Comparison of ENCODE assay signal across 16 cellular contexts in genomic region chr3:9204253-9205005, GRCh38. TPM values are rescaled to one million over a fixed set of nuclear protein-coding genes. Genes with fewer than 3 reads are reported as not detected.
DNase-seq lines count a peak whose midpoint lies in the region; ATAC-seq, FAIRE-seq and TF ChIP-seq lines count a peak whose summit lies in the region.
"Had no signal": no experiment of that assay in that cellular context is flagged by ENCODE, and none has a peak within 500 bp of the region (broad histone marks: within the 10 kb centered on the region; RNA-seq: fewer than 3 reads in every experiment).

No MANE protein-coding gene starts in this region.

- H3K9me3 Mint-ChIP-seq in astrocyte (ENCODE audit: unreplicated experiment) (peaks cover 2% of the 10 kb centered on the region), progenitor cell of endocrine pancreas (ENCODE audit: low read depth) (no peaks in the 10 kb centered on the region), Calu3 (ENCODE audit: low read depth, unreplicated experiment) (no peaks in the 10 kb centered on the region)
- H3K9me3 Mint-ChIP-seq: natural killer cell treated with Interleukin-12 subunit alpha and Interleukin-12 subunit beta and Interleukin-15 and Interleukin-18, amount 100 ng/mL, for 72 hours had no signal

- H3K36me3 ChIP-seq in H7 (replicated peaks; ENCODE audit: control insufficient read depth, insufficient read depth, low read length): no peaks in the 10 kb centered on the region
- no peaks in the 10 kb centered on the region for H3K36me3 ChIP-seq in astrocyte (ENCODE audit: insufficient read depth, low read length)
- no peaks in the 10 kb centered on the region for H3K36me3 ChIP-seq in Peyer's patch
- H3K36me3 ChIP-seq: gastrocnemius medialis, transverse colon had no signal

- peaks cover 12% of the 10 kb centered on the region for H3K27me3 Mint-ChIP-seq in astrocyte (ENCODE audit: low read depth, unreplicated experiment)
- H3K27me3 Mint-ChIP-seq in progenitor cell of endocrine pancreas: no peaks in the 10 kb centered on the region
- peaks cover 16% of the 10 kb centered on the region for H3K27me3 Mint-ChIP-seq in Calu3 (ENCODE audit: unreplicated experiment)

- no peaks in the 10 kb centered on the region for H3K79me2 ChIP-seq in astrocyte (ENCODE audit: insufficient read depth, low read length)

- H3K4me1 Mint-ChIP-seq in astrocyte (ENCODE audit: low read depth, unreplicated experiment) (no peaks in the 10 kb centered on the region), progenitor cell of endocrine pancreas (ENCODE audit: low read depth) (peaks cover 23% of the 10 kb centered on the region), Calu3 (ENCODE audit: low read depth, unreplicated experiment) (no peaks in the 10 kb centered on the region)

- H4K20me1 ChIP-seq in astrocyte (ENCODE audit: insufficient read depth, low read length): no peaks in the 10 kb centered on the region

- TF ChIP-seq CTCF in astrocyte (IDR thresholded peaks at IDR 0.05; ENCODE audit: insufficient read depth, low read depth, low read length): no peak
- TF ChIP-seq CTCF in progenitor cell of endocrine pancreas (IDR thresholded peaks at IDR 0.05; ENCODE audit: unreplicated experiment): no peak
- no peak for TF ChIP-seq CTCF in Peyer's patch (IDR thresholded peaks at IDR 0.05)
- TF ChIP-seq CTCF in Calu3 (IDR thresholded peaks at IDR 0.05; ENCODE audit: unreplicated experiment): no peak

- H3K4me3 ChIP-seq in H7 (ENCODE audit: insufficient read depth, low read depth, low read length): no peak overlapping the region
- no peak overlapping the region for H3K4me3 ChIP-seq in astrocyte (ENCODE audit: insufficient read depth, low read depth, low read length)
- H3K4me3 ChIP-seq in Peyer's patch: no peak overlapping the region
- H3K4me3 ChIP-seq: gastrocnemius medialis, SK-N-MC, transverse colon had no signal

- no TSS peak for BruUV-seq in Calu3 (replicated peaks; lab: Mats Ljungman, UMichigan)

- H3K36me3 Mint-ChIP-seq in astrocyte (ENCODE audit: low read depth, unreplicated experiment): peaks cover 4% of the 10 kb centered on the region
- H3K36me3 Mint-ChIP-seq in progenitor cell of endocrine pancreas (ENCODE audit: insufficient read depth): no peaks in the 10 kb centered on the region
- no peaks in the 10 kb centered on the region for H3K36me3 Mint-ChIP-seq in Calu3 (ENCODE audit: insufficient read depth, unreplicated experiment)
- H3K36me3 Mint-ChIP-seq: natural killer cell treated with Interleukin-12 subunit alpha and Interleukin-12 subunit beta and Interleukin-15 and Interleukin-18, amount 100 ng/mL, for 72 hours had no signal

- H3K9me3 ChIP-seq in astrocyte (ENCODE audit: insufficient read depth, low read depth, low read length) (no peaks in the 10 kb centered on the region), Peyer's patch (no peaks in the 10 kb centered on the region)
- H3K9me3 ChIP-seq: gastrocnemius medialis, transverse colon had no signal

- peak overlapping the region; percentile 23 for H2AFZ ChIP-seq in astrocyte (ENCODE audit: low read depth, low read length)

- H3K27ac ChIP-seq in astrocyte (ENCODE audit: low read depth, low read length): no peak overlapping the region
- H3K27ac ChIP-seq in Peyer's patch: no peak overlapping the region
- H3K27ac ChIP-seq: gastrocnemius medialis, SK-N-MC, transverse colon had no signal

- peak; percentile 51 for DNase-seq in H7
- DNase-seq in astrocyte (ENCODE audit: low read depth): no peak
- no peak for DNase-seq in left colon
- no peak for DNase-seq in progenitor cell of endocrine pancreas (ENCODE audit: low spot score, unreplicated experiment)
- no peak for DNase-seq in Peyer's patch
- no peak for DNase-seq in Calu3
- no peak for DNase-seq in H54 (ENCODE audit: insufficient read length, low spot score)
- DNase-seq: activated effector memory CD4-positive, alpha-beta T cell treated with Interleukin-2 at 50 U/mL for 16 hours; gastrocnemius medialis; kidney glomerular epithelial cell; MV-4-11; stimulated activated CD4-positive, alpha-beta T cell treated with anti-CD3 and anti-CD28 coated beads, Interleukin-12 subunit alpha, Interleukin-12 subunit beta, amount 100 ng/mL, for 4 hours; transverse colon had no signal

- H3K4me2 ChIP-seq in astrocyte (ENCODE audit: low read length): peak overlapping the region; percentile 10

- H3K4me1 ChIP-seq in astrocyte (ENCODE audit: insufficient read depth, low read length) (no peaks in the 10 kb centered on the region), Peyer's patch (no peaks in the 10 kb centered on the region)
- H3K4me1 ChIP-seq: gastrocnemius medialis had no signal

- H3K27me3 ChIP-seq in H7 (ENCODE audit: control insufficient read depth, insufficient read depth, low read length) (no peaks in the 10 kb centered on the region), astrocyte (ENCODE audit: insufficient read depth, low read length) (peaks cover 23% of the 10 kb centered on the region), Peyer's patch (no peaks in the 10 kb centered on the region)
- H3K27me3 ChIP-seq: gastrocnemius medialis, transverse colon had no signal

- no peak for TF ChIP-seq POLR2A in Peyer's patch (IDR thresholded peaks at IDR 0.05)
- no peak for TF ChIP-seq POLR2A in H54 (IDR thresholded peaks at IDR 0.05; ENCODE audit: low read depth, low read length)

- FAIRE-seq in astrocyte (lab: Jason Lieb, UNC) (no peak), H54 (lab: Jason Lieb, UNC) (no peak)

- no peak overlapping the region for H3K27ac Mint-ChIP-seq in astrocyte (ENCODE audit: unreplicated experiment)
- peak overlapping the region; percentile 99 for H3K27ac Mint-ChIP-seq in progenitor cell of endocrine pancreas
- H3K27ac Mint-ChIP-seq in Calu3 (ENCODE audit: unreplicated experiment): no peak overlapping the region
- H3K27ac Mint-ChIP-seq: natural killer cell treated with Interleukin-12 subunit alpha and Interleukin-12 subunit beta and Interleukin-15 and Interleukin-18, amount 100 ng/mL, for 72 hours had no signal

- H3K4me3 Mint-ChIP-seq in astrocyte (ENCODE audit: unreplicated experiment): no peak overlapping the region
- peak overlapping the region; percentile 35 for H3K4me3 Mint-ChIP-seq in progenitor cell of endocrine pancreas (ENCODE audit: low read depth)
- H3K4me3 Mint-ChIP-seq in Calu3 (ENCODE audit: low read depth, unreplicated experiment): no peak overlapping the region
- H3K4me3 Mint-ChIP-seq: natural killer cell treated with Interleukin-12 subunit alpha and Interleukin-12 subunit beta and Interleukin-15 and Interleukin-18, amount 100 ng/mL, for 72 hours had no signal

- CTCF ChIA-PET in Calu3 (lab: Charles Lee): no interaction called here

- H3K9ac ChIP-seq in astrocyte (ENCODE audit: low read length): no peak overlapping the region

- intact Hi-C loops in left colon (cut with DNase I, micrococcal nuclease): no loop called here
- intact Hi-C loops in Calu3 (cut with micrococcal nuclease; ENCODE audit: unreplicated experiment): no loop called here

- ATAC-seq in left colon (peak; percentile 22), GM21528 (IDR thresholded peaks at IDR 0.05; ENCODE audit: low FRiP score, unreplicated experiment) (no peak)
- ATAC-seq: gastrocnemius medialis; natural killer cell treated with Interleukin-12 subunit alpha and Interleukin-12 subunit beta and Interleukin-15 and Interleukin-18, amount 100 ng/mL, for 72 hours had no signal

RNA-seq across cellular contexts. Expression of gene SRGAP3, which starts 45.0 kb away (rescaled TPM):
- 5.0 and 5.3 TPM in 2 replicates for total RNA-seq in H7 (2014; rRNA removed; shearing (Covaris generic))
- total RNA-seq in astrocyte (3.9 and 5.4 TPM in 2 replicates), left colon (1 to 10 TPM; 7.9 to 8.0 TPM), progenitor cell of endocrine pancreas (20.7 and 21.4 TPM in 2 replicates), Peyer's patch (10 to 100 TPM in 3 of 4 donors, 1 to 10 TPM in 1; 6.7 to 24.8 (median 19.7) TPM), Calu3 (2022) (8.2 and 9.7 TPM in 2 replicates)
